ENCODE assay signal across 11 cellular contexts in the genomic region with DNA sequence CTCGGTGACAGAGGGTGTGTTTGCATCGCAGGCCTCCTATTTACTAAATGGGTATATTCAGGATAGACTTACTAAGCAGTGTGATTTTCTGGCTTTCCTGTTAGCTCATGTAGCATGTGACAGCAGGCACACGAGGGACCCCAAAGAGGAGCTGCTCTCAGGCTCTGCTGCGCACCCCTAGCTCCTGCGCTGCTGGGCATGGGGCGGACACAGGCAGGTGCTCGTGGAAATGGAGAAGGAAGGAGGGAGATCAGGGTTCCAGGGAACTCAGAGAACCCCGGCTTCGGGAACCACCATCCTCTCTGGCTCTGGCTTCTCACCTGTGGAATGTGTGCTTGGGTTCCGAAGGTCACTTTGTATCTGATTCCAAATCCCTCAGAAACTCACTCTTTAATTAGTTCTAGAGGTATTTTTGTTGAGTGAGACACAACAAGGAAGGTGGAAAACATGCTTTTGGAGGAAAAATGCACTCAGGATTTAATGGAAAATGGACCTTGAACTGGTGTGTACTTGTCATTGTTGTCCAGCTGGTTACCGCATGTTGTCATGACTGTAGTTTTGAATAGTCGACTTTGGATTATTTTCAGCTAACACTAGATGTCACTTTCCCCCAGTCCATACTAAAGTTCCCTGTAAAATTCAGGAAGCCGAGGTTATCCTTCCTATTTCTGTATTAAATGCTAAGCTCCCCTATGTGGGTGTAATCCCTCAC. TPM values are rescaled to one million over a fixed set of nuclear protein-coding genes. Genes with fewer than 3 reads are reported as not detected.
A peak's percentile ranks its signal among the peaks of the same experiment; 100 is the strongest.
DNase-seq lines count a peak whose midpoint lies in the region; ATAC-seq and TF ChIP-seq lines count a peak whose summit lies in the region.
"Had no signal": no experiment of that assay in that cellular context is flagged by ENCODE, and none has a peak within 500 bp of the region (broad histone marks: within the 10 kb centered on the region; RNA-seq: fewer than 3 reads in every experiment).

No MANE protein-coding gene starts in this region.

- H3K27ac Mint-ChIP-seq in activated naive CD4-positive, alpha-beta T cell treated with anti-CD3 and anti-CD28 coated beads, Interleukin-2, amount 50 U/mL, for 72 hours, result no peak overlapping the region
- H3K27ac Mint-ChIP-seq: naive B cell had no signal

- H3K9me3 ChIP-seq in WERI-Rb-1 (ENCODE audit: severe bottlenecking), result no peaks in the 10 kb centered on the region
- H3K9me3 ChIP-seq: HAP-1 had no signal

- no peaks in the 10 kb centered on the region for H3K36me3 ChIP-seq in WERI-Rb-1
- H3K36me3 ChIP-seq: HAP-1, SJCRH30 had no signal

- POLR2A ChIA-PET in GM10248 (lab: Yijun Ruan, JAX), result no interaction called here

- CTCF ChIA-PET in GM10248 (lab: Yijun Ruan, JAX), result interaction anchor here (1.3 to 1.7 kb wide), 2 partner anchors 22 to 596 kb away, joined by 5 to 6 read pairs; no protein-coding TSS in a partner anchor

- ATAC-seq in activated naive CD4-positive, alpha-beta T cell treated with anti-CD3 and anti-CD28 coated beads, Interleukin-2, amount 50 U/mL, for 72 hours, result no peak
- no peak for ATAC-seq in HG02623 (IDR thresholded peaks at IDR 0.05; ENCODE audit: unreplicated experiment)
- ATAC-seq in HG03280 (IDR thresholded peaks at IDR 0.05; ENCODE audit: unreplicated experiment), result no peak

- peaks cover 9 to 17% of the 10 kb centered on the region in 2 donors for H3K36me3 Mint-ChIP-seq in activated naive CD4-positive, alpha-beta T cell treated with anti-CD3 and anti-CD28 coated beads, Interleukin-2, amount 50 U/mL, for 72 hours
- H3K36me3 Mint-ChIP-seq: naive B cell had no signal

- no peaks in the 10 kb centered on the region for H3K9me3 Mint-ChIP-seq in activated naive CD4-positive, alpha-beta T cell treated with anti-CD3 and anti-CD28 coated beads, Interleukin-2, amount 50 U/mL, for 72 hours

- no peak overlapping the region for H3K27ac ChIP-seq in WERI-Rb-1
- H3K27ac ChIP-seq: SJCRH30 had no signal

- DNase-seq in AG09319 (ENCODE audit: extremely low read depth, low read depth), result no peak
- DNase-seq in GM10248 (ENCODE audit: extremely low spot score), result no peak
- no peak for DNase-seq in WERI-Rb-1
- DNase-seq in kidney tubule cell (ENCODE audit: low spot score), result peak; percentile 35
- DNase-seq in activated naive CD4-positive, alpha-beta T cell treated with anti-CD3 and anti-CD28 coated beads, Interleukin-2, amount 50 U/mL, for 72 hours (ENCODE audit: low spot score in 2 of 2), result no peak
- no peak for DNase-seq in stimulated activated CD4-positive, alpha-beta T cell treated with anti-CD3 and anti-CD28 coated beads, Interleukin-4, amount 100 ng/mL, for 4 hours
- DNase-seq: naive B cell had no signal

- TF ChIP-seq CTCF in AG09319 (IDR thresholded peaks at IDR 0.05; ENCODE audit: low read depth, low read length), result peak; percentile 32
- peak; percentile 6 for TF ChIP-seq CTCF in GM10248 (IDR thresholded peaks at IDR 0.05; ENCODE audit: control extremely low read depth, extremely low read depth, low read depth, missing control alignments)
- TF ChIP-seq CTCF in WERI-Rb-1 (IDR thresholded peaks at IDR 0.05; ENCODE audit: low read depth, low read length), result peak; percentile 19; the same call in 1 of the 2 replicates

- peaks cover 7% of the 10 kb centered on the region for H3K27me3 ChIP-seq in WERI-Rb-1 (ENCODE audit: insufficient read depth, low read depth, severe bottlenecking)
- H3K27me3 ChIP-seq: SJCRH30 had no signal

- H3K4me3 ChIP-seq in WERI-Rb-1 (ENCODE audit: low read depth, low read length), result no peak overlapping the region
- H3K4me3 ChIP-seq: HAP-1, SJCRH30 had no signal

RNA-seq across cellular contexts. Expression of a gene that starts 3.5 kb away (rescaled TPM):
- 1 to 10 TPM in 1 of 2 donors, under 1 TPM in 1; 0.27 to 2.6 TPM for total RNA-seq in activated naive CD4-positive, alpha-beta T cell treated with anti-CD3 and anti-CD28 coated beads, Interleukin-2, amount 50 U/mL, for 72 hours
- total RNA-seq: SJCRH30 had no signal
